In genomic region chr2:71783215-71783614, GRCh38 we compare ENCODE assay signal across 27 cellular contexts.
DNase-seq lines count a peak whose midpoint lies in the region; ATAC-seq, FAIRE-seq and TF ChIP-seq lines count a peak whose summit lies in the region.
"Had no signal": no experiment of that assay in that cellular context is flagged by ENCODE, and none has a peak within 500 bp of the region (broad histone marks: within the 10 kb centered on the region; RNA-seq: fewer than 3 reads in every experiment).

No MANE protein-coding gene starts in this region.

- no peak overlapping the region for H3K9ac ChIP-seq in astrocyte (ENCODE audit: low read length)

- ATAC-seq in naive thymus-derived CD8-positive, alpha-beta T cell, result no peak
- ATAC-seq in GM23338, result no peak
- ATAC-seq in stimulated activated memory B cell treated with anti-CD40 and anti-IgM and Interleukin-4, amounts not matched to agents 10 μg/mL and 1 μg/mL and 100 μg/mL, for 72 hours, result no peak
- ATAC-seq: heart right ventricle had no signal

- H3K27me3 ChIP-seq in astrocyte (ENCODE audit: insufficient read depth, low read length) (peaks cover 9% of the 10 kb centered on the region), GM23338 (ENCODE audit: insufficient read depth) (no peaks in the 10 kb centered on the region)
- H3K27me3 ChIP-seq: brain microvascular endothelial cell, heart right ventricle, sigmoid colon had no signal

- H4K20me1 ChIP-seq in astrocyte (ENCODE audit: insufficient read depth, low read length) (no peaks in the 10 kb centered on the region), GM23338 (replicated peaks; ENCODE audit: insufficient read depth) (no peaks in the 10 kb centered on the region)

- H3K9me3 Mint-ChIP-seq in astrocyte (ENCODE audit: unreplicated experiment) (peaks cover 4% of the 10 kb centered on the region), GM23338 (no peaks in the 10 kb centered on the region), CD14-positive monocyte (peaks cover 0 to 2% (median 0%) of the 10 kb centered on the region in 7 donors)
- no peaks in the 10 kb centered on the region for H3K9me3 Mint-ChIP-seq in naive thymus-derived CD8-positive, alpha-beta T cell
- H3K9me3 Mint-ChIP-seq in stimulated activated memory B cell treated with anti-CD40 and anti-IgM and Interleukin-4, amounts not matched to agents 10 μg/mL and 1 μg/mL and 100 μg/mL, for 72 hours, result no peaks in the 10 kb centered on the region
- H3K9me3 Mint-ChIP-seq: CD8-positive, alpha-beta memory T cell had no signal

- H3K27ac Mint-ChIP-seq in astrocyte (ENCODE audit: unreplicated experiment) (no peak overlapping the region), GM23338 (no peak overlapping the region), CD14-positive monocyte (no peak overlapping the region)
- H3K27ac Mint-ChIP-seq in naive thymus-derived CD8-positive, alpha-beta T cell, result no peak overlapping the region
- no peak overlapping the region for H3K27ac Mint-ChIP-seq in stimulated activated memory B cell treated with anti-CD40 and anti-IgM and Interleukin-4, amounts not matched to agents 10 μg/mL and 1 μg/mL and 100 μg/mL, for 72 hours
- H3K27ac Mint-ChIP-seq: B cell; CD8-positive, alpha-beta memory T cell had no signal

- H3K4me3 Mint-ChIP-seq in astrocyte (ENCODE audit: unreplicated experiment) (no peak overlapping the region), GM23338 (no peak overlapping the region), CD14-positive monocyte (no peak overlapping the region)
- H3K4me3 Mint-ChIP-seq in naive thymus-derived CD8-positive, alpha-beta T cell, result no peak overlapping the region
- H3K4me3 Mint-ChIP-seq in stimulated activated memory B cell treated with anti-CD40 and anti-IgM and Interleukin-4, amounts not matched to agents 10 μg/mL and 1 μg/mL and 100 μg/mL, for 72 hours, result no peak overlapping the region
- H3K4me3 Mint-ChIP-seq: B cell; CD8-positive, alpha-beta memory T cell had no signal

- peaks cover 22% of the 10 kb centered on the region for H3K4me1 ChIP-seq in astrocyte (ENCODE audit: insufficient read depth, low read length)
- no peaks in the 10 kb centered on the region for H3K4me1 ChIP-seq in GM23338 (ENCODE audit: insufficient read depth)
- H3K4me1 ChIP-seq: heart right ventricle, left ventricle myocardium inferior had no signal

- in situ Hi-C loops in ACHN (cut with HindIII; ENCODE audit: low pct_ligation_motif_present, low pct_unique_long_range_greater_than_20kb, low sequenced_read_pairs), result no loop called here

- peaks cover 21% of the 10 kb centered on the region for H3K4me1 Mint-ChIP-seq in astrocyte (ENCODE audit: low read depth, unreplicated experiment)
- H3K4me1 Mint-ChIP-seq in naive thymus-derived CD8-positive, alpha-beta T cell, result no peaks in the 10 kb centered on the region
- H3K4me1 Mint-ChIP-seq in GM23338, result 0 out of 3 replicates have a peak, but pooled peaks cover 2% of the 10 kb centered on the region
- no peaks in the 10 kb centered on the region for H3K4me1 Mint-ChIP-seq in stimulated activated memory B cell treated with anti-CD40 and anti-IgM and Interleukin-4, amounts not matched to agents 10 μg/mL and 1 μg/mL and 100 μg/mL, for 72 hours
- H3K4me1 Mint-ChIP-seq in CD14-positive monocyte, result no peaks in the 10 kb centered on the region
- H3K4me1 Mint-ChIP-seq: B cell; CD8-positive, alpha-beta memory T cell had no signal

- intact Hi-C loops in CD14-positive monocyte (cut with micrococcal nuclease), result no loop called here

- H3K27ac ChIP-seq in astrocyte (ENCODE audit: low read depth, low read length) (no peak overlapping the region), GM23338 (ENCODE audit: low read depth) (no peak overlapping the region)
- H3K27ac ChIP-seq: brain microvascular endothelial cell, heart right ventricle, left ventricle myocardium inferior, sigmoid colon had no signal

- FAIRE-seq in astrocyte (lab: Jason Lieb, UNC), result no peak
- FAIRE-seq: colon, G401.6, GM18507 had no signal

- peaks cover 48% of the 10 kb centered on the region for H3K27me3 Mint-ChIP-seq in astrocyte (ENCODE audit: low read depth, unreplicated experiment)
- peaks cover 1 to 46% (median 18%) of the 10 kb centered on the region in 5 donors for H3K27me3 Mint-ChIP-seq in naive thymus-derived CD8-positive, alpha-beta T cell
- H3K27me3 Mint-ChIP-seq in GM23338 (ENCODE audit: insufficient read depth, low read depth, poor library complexity), result peaks cover 8% of the 10 kb centered on the region
- peaks cover 29% of the 10 kb centered on the region for H3K27me3 Mint-ChIP-seq in stimulated activated memory B cell treated with anti-CD40 and anti-IgM and Interleukin-4, amounts not matched to agents 10 μg/mL and 1 μg/mL and 100 μg/mL, for 72 hours
- peaks cover 4 to 17% (median 12%) of the 10 kb centered on the region in 3 donors for H3K27me3 Mint-ChIP-seq in CD14-positive monocyte (ENCODE audit: low read depth in 3 of 3)

- no peaks in the 10 kb centered on the region for H3F3A ChIP-seq in GM23338 (replicated peaks; ENCODE audit: low read depth)

- H2AFZ ChIP-seq in astrocyte (ENCODE audit: low read depth, low read length) (no peak overlapping the region), GM23338 (no peak overlapping the region)

- H3K4me2 ChIP-seq in astrocyte (ENCODE audit: low read length) (no peak overlapping the region), GM23338 (no peak overlapping the region)

- H3K4me3 ChIP-seq in astrocyte (ENCODE audit: insufficient read depth, low read depth, low read length) (no peak overlapping the region), GM23338 (no peak overlapping the region)
- H3K4me3 ChIP-seq: heart right ventricle, left ventricle myocardium inferior, sigmoid colon had no signal

- POLR2A ChIA-PET in naive thymus-derived CD8-positive, alpha-beta T cell (lab: Charles Lee), result no interaction called here

- DNase-seq in ACHN, result peak; percentile 26
- DNase-seq in GM20000 (ENCODE audit: low spot score), result peak; percentile 2
- peak; percentile 46 for DNase-seq in astrocyte (ENCODE audit: low read depth)
- DNase-seq in kidney tubule cell (ENCODE audit: low spot score), result peak; percentile 61
- no peak for DNase-seq in naive thymus-derived CD8-positive, alpha-beta T cell
- no peak for DNase-seq in GM23338 (ENCODE audit: low spot score)
- DNase-seq in CD14-positive monocyte (ENCODE audit: low spot score), result no peak
- DNase-seq: activated CD4-positive, alpha-beta T cell treated with anti-CD3 and anti-CD28 coated beads, Interleukin-2, amount 50 U/mL, for 4 hours; activated naive CD4-positive, alpha-beta T cell treated with Interleukin-2 at 50 U/mL for 16 hours; brain microvascular endothelial cell; CD8-positive, alpha-beta memory T cell; DMS153; effector CD8-positive, alpha-beta T cell; heart right ventricle; left ventricle myocardium inferior; NCI-H510A treated with DMSO at 0.1 percent for 48 hours; NK-92 treated with Interleukin-12 subunit alpha and Interleukin-12 subunit beta, amount 100 ng/mL, for 24 hours; SIG-M5; sigmoid colon; stimulated activated CD4-positive, alpha-beta T cell treated with anti-CD3 and anti-CD28 coated beads, Interleukin-15, amount 100 ng/mL, for 24 hours; stimulated activated naive CD4-positive, alpha-beta T cell treated with Interleukin-2 at 50 U/mL for 16 hours; T-helper 1 cell had no signal

- H3K36me3 ChIP-seq in astrocyte (ENCODE audit: insufficient read depth, low read length), result no peaks in the 10 kb centered on the region
- H3K36me3 ChIP-seq in GM23338 (ENCODE audit: insufficient read depth), result no peaks in the 10 kb centered on the region
- H3K36me3 ChIP-seq: brain microvascular endothelial cell, heart right ventricle, left ventricle myocardium inferior, sigmoid colon had no signal

- H3K36me3 Mint-ChIP-seq in astrocyte (ENCODE audit: low read depth, unreplicated experiment) (no peaks in the 10 kb centered on the region), GM23338 (ENCODE audit: low read depth) (no peaks in the 10 kb centered on the region), CD14-positive monocyte (no peaks in the 10 kb centered on the region)
- no peaks in the 10 kb centered on the region for H3K36me3 Mint-ChIP-seq in naive thymus-derived CD8-positive, alpha-beta T cell
- H3K36me3 Mint-ChIP-seq in stimulated activated memory B cell treated with anti-CD40 and anti-IgM and Interleukin-4, amounts not matched to agents 10 μg/mL and 1 μg/mL and 100 μg/mL, for 72 hours, result no peaks in the 10 kb centered on the region
- H3K36me3 Mint-ChIP-seq: CD8-positive, alpha-beta memory T cell had no signal

- no peaks in the 10 kb centered on the region for H3K9me3 ChIP-seq in astrocyte (ENCODE audit: insufficient read depth, low read depth, low read length)
- H3K9me3 ChIP-seq: heart right ventricle, left ventricle myocardium inferior, sigmoid colon had no signal

- H3K79me2 ChIP-seq in astrocyte (ENCODE audit: insufficient read depth, low read length), result no peaks in the 10 kb centered on the region
- no peaks in the 10 kb centered on the region for H3K79me2 ChIP-seq in GM23338 (replicated peaks; ENCODE audit: insufficient read depth)

- no peaks in the 10 kb centered on the region for H3K9me2 ChIP-seq in GM23338 (ENCODE audit: insufficient read depth)

- no peak for TF ChIP-seq CTCF in GM20000 (IDR thresholded peaks at IDR 0.05; ENCODE audit: extremely low read depth, missing control alignments)
- TF ChIP-seq CTCF in astrocyte (IDR thresholded peaks at IDR 0.05; ENCODE audit: insufficient read depth, low read depth, low read length), result no peak
- TF ChIP-seq CTCF in GM23338 (conservative IDR thresholded peaks at IDR 0.05; ENCODE audit: low read depth in 2 of 2), result no peak
- TF ChIP-seq CTCF in CD14-positive monocyte (IDR thresholded peaks at IDR 0.05), result no peak

TF ChIP-seq in GM23338, 12 proteins besides CTCF, POLR2A, EP300 and RAD21 (continues in another document):
- TF ChIP-seq JUNB (IDR thresholded peaks at IDR 0.05; ENCODE audit: unreplicated experiment), result no peak
- TF ChIP-seq ETS1 (IDR thresholded peaks at IDR 0.05), result no peak
- no peak for TF ChIP-seq ZNF114 (CRISPR knock-in tag; IDR thresholded peaks at IDR 0.05)

Comparison
In these comparisons a context has a peak if more than half of its experiments do, and no peak if none do; other contexts are left out.
1. DNase-seq: peak in ACHN (single experiment), GM20000 (single experiment), astrocyte (single experiment) and kidney tubule cell (single experiment); none in naive thymus-derived CD8-positive, alpha-beta T cell (0 of 10), GM23338 (single experiment) and CD14-positive monocyte (single experiment).